In genomic region chr11:64489831-64490441, GRCh38 we compare ENCODE assay signal across 8 cellular contexts.
A peak's percentile ranks its signal among the peaks of the same experiment; 100 is the strongest.
DNase-seq lines count a peak whose midpoint lies in the region; ATAC-seq, FAIRE-seq and TF ChIP-seq lines count a peak whose summit lies in the region.

No MANE protein-coding gene starts in this region.

- H3K9me3 Mint-ChIP-seq in activated CD8-positive, alpha-beta memory T cell treated with anti-CD3 and anti-CD28 coated beads, Interleukin-2, amount 10 ng/mL, durations not matched to agents 7 days and 5 days (ENCODE audit: low read depth): no peaks in the 10 kb centered on the region
- peaks cover 5% of the 10 kb centered on the region for H3K9me3 Mint-ChIP-seq in nephron

- peak; percentile 60 for ATAC-seq in activated CD8-positive, alpha-beta memory T cell treated with anti-CD3 and anti-CD28 coated beads, Interleukin-2, amount 10 ng/mL, durations not matched to agents 7 days and 5 days
- ATAC-seq in GM19395 (IDR thresholded peaks at IDR 0.05; ENCODE audit: unreplicated experiment): no peak

- peaks cover 56% of the 10 kb centered on the region for H3K27me3 Mint-ChIP-seq in activated CD8-positive, alpha-beta memory T cell treated with anti-CD3 and anti-CD28 coated beads, Interleukin-2, amount 10 ng/mL, durations not matched to agents 7 days and 5 days
- H3K27me3 Mint-ChIP-seq in nephron (ENCODE audit: low read depth): peaks cover 53% of the 10 kb centered on the region

- H3K36me3 ChIP-seq in esophagus squamous epithelium (no peaks in the 10 kb centered on the region), tibial nerve (no peaks in the 10 kb centered on the region)

- no peaks in the 10 kb centered on the region for H3K9me3 ChIP-seq in esophagus squamous epithelium
- no peaks in the 10 kb centered on the region for H3K9me3 ChIP-seq in tibial nerve

- no peak for TF ChIP-seq POLR2A in GM12891 (IDR thresholded peaks at IDR 0.05; ENCODE audit: low read depth, low read length)
- no peak for TF ChIP-seq POLR2A in esophagus squamous epithelium (IDR thresholded peaks at IDR 0.05)
- no peak for TF ChIP-seq POLR2A in tibial nerve (IDR thresholded peaks at IDR 0.05)

- H3K27ac Mint-ChIP-seq in activated CD8-positive, alpha-beta memory T cell treated with anti-CD3 and anti-CD28 coated beads, Interleukin-2, amount 10 ng/mL, durations not matched to agents 7 days and 5 days: no peak overlapping the region
- no peak overlapping the region for H3K27ac Mint-ChIP-seq in nephron

- H3K27me3 ChIP-seq in esophagus squamous epithelium: peaks cover 0 to 82% (median 0%) of the 10 kb centered on the region in 4 donors
- H3K27me3 ChIP-seq in tibial nerve: peaks cover 0 to 47% of the 10 kb centered on the region in 2 donors

- no peak for TF ChIP-seq EP300 in tibial nerve (IDR thresholded peaks at IDR 0.05)

- H3K4me1 Mint-ChIP-seq in activated CD8-positive, alpha-beta memory T cell treated with anti-CD3 and anti-CD28 coated beads, Interleukin-2, amount 10 ng/mL, durations not matched to agents 7 days and 5 days: peaks cover 11% of the 10 kb centered on the region
- peaks cover 5% of the 10 kb centered on the region for H3K4me1 Mint-ChIP-seq in nephron

- no peak overlapping the region for H3K4me3 ChIP-seq in esophagus squamous epithelium
- H3K4me3 ChIP-seq in tibial nerve: no peak overlapping the region

- 11 to 33% methylated on average over 8 to 17 of the region's 26 CpGs for WGBS in esophagus squamous epithelium, 2 donors
- WGBS in tibial nerve, 2 donors: 18 to 20% methylated on average over 26 of the region's 26 CpGs

- peak; percentile 48 for FAIRE-seq in GM12891 (lab: Jason Lieb, UNC)

- no peak overlapping the region for H3K4me3 Mint-ChIP-seq in activated CD8-positive, alpha-beta memory T cell treated with anti-CD3 and anti-CD28 coated beads, Interleukin-2, amount 10 ng/mL, durations not matched to agents 7 days and 5 days
- H3K4me3 Mint-ChIP-seq in nephron: no peak overlapping the region

- intact Hi-C loops in esophagus squamous epithelium (cut with DNase I): no loop called here

- no peaks in the 10 kb centered on the region for H3K36me3 Mint-ChIP-seq in activated CD8-positive, alpha-beta memory T cell treated with anti-CD3 and anti-CD28 coated beads, Interleukin-2, amount 10 ng/mL, durations not matched to agents 7 days and 5 days
- no peaks in the 10 kb centered on the region for H3K36me3 Mint-ChIP-seq in nephron (ENCODE audit: low read depth)

- no peaks in the 10 kb centered on the region for H3K4me1 ChIP-seq in esophagus squamous epithelium
- H3K4me1 ChIP-seq in tibial nerve: peaks cover 0 to 2% (median 0%) of the 10 kb centered on the region in 4 donors

- DNase-seq in A172 (ENCODE audit: low spot score) (peak; percentile 41), GM12891 (ENCODE audit: insufficient read length, low spot score) (peak; percentile 42), NCI-H526 (lab: John Stamatoyannopoulos, UW) (peak; percentile 49 to 83), esophagus squamous epithelium (lab: John Stamatoyannopoulos, UW) (no peak), tibial nerve (ENCODE audit: low spot score in 2 of 2) (no peak)
- DNase-seq in activated CD8-positive, alpha-beta memory T cell treated with anti-CD3 and anti-CD28 coated beads, Interleukin-2, amount 10 ng/mL, durations not matched to agents 7 days and 5 days: peak; percentile 59

- CTCF ChIA-PET in activated CD8-positive, alpha-beta memory T cell treated with anti-CD3 and anti-CD28 coated beads, Interleukin-2, amount 10 ng/mL, durations not matched to agents 7 days and 5 days (lab: Charles Lee): interaction anchor here (0.7 to 2.0 kb wide), 4 partner anchors 9 to 162 kb away, joined by 3 to 11 read pairs (median 6); no protein-coding TSS in a partner anchor

- peak; percentile 25 to 57 (median 44) for TF ChIP-seq CTCF in esophagus squamous epithelium (IDR thresholded peaks at IDR 0.05)
- peak; percentile 59 to 71 (median 67) for TF ChIP-seq CTCF in nephron (IDR thresholded peaks at IDR 0.05; ENCODE audit: unreplicated experiment in 3 of 3)
- TF ChIP-seq CTCF in tibial nerve (IDR thresholded peaks at IDR 0.05): peak; percentile 36 to 54 (median 46)

- H3K27ac ChIP-seq in esophagus squamous epithelium: no peak overlapping the region
- no peak overlapping the region for H3K27ac ChIP-seq in tibial nerve

TF ChIP-seq in GM12891, 5 proteins besides CTCF, POLR2A, EP300 and RAD21:
- TF ChIP-seq POU2F2 (IDR thresholded peaks at IDR 0.05; ENCODE audit: low read depth, low read length): no peak
- no peak for TF ChIP-seq POLR2AphosphoS5 (IDR thresholded peaks at IDR 0.05; ENCODE audit: low read depth, low read length)

Comparison
In these comparisons a context has a peak if more than half of its experiments do, and no peak if none do; other contexts are left out.
1. DNase-seq: peak in A172 (single experiment), GM12891 (single experiment), NCI-H526 (2 of 2) and activated CD8-positive, alpha-beta memory T cell treated with anti-CD3 and anti-CD28 coated beads, Interleukin-2, amount 10 ng/mL, durations not matched to agents 7 days and 5 days (single experiment); none in esophagus squamous epithelium (single experiment) and tibial nerve (0 of 2).
2. Peak in every context shown above with its lines, with median percentiles within 50 percentile points of each other: CTCF ChIP-seq.